ENCODE assay signal across 16 cellular contexts in the genomic region with DNA sequence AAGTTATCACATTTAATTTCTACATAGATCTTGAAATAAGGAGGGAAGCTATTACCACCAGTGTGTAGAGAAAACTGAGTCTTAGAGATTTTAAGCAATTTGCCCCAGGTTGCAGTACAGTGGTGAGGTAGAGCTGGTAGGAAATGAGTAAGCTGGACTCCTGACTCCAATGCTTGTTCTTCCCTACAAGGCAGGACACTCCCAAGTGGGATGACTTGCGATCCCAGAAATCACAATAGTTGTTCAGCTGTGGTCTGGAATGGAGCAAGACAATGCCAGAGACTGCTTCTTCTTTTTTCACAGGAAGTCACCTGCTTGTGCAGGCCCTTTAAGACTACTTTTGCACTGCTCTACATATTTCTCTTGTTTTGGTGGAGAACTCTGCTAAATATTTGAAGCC.
A peak's percentile ranks its signal among the peaks of the same experiment; 100 is the strongest.
DNase-seq lines count a peak whose midpoint lies in the region; ATAC-seq and TF ChIP-seq lines count a peak whose summit lies in the region.
"Had no signal": no experiment of that assay in that cellular context is flagged by ENCODE, and none has a peak within 500 bp of the region (broad histone marks: within the 10 kb centered on the region; RNA-seq: fewer than 3 reads in every experiment).

No MANE protein-coding gene starts in this region.

- H3K9me3 Mint-ChIP-seq in nephron (peaks cover 15% of the 10 kb centered on the region), mesothelial cell of epicardium (peaks cover 11% of the 10 kb centered on the region)

- DNase-seq in AG20443 (ENCODE audit: low spot score), result peak; percentile 11
- DNase-seq in RWPE1 (ENCODE audit: low spot score), result peak; percentile 13
- DNase-seq in epithelial cell of prostate (ENCODE audit: low read depth, low spot score), result no peak
- no peak for DNase-seq in NCI-H748 treated with DMSO at 0.1 percent for 48 hours (lab: John Stamatoyannopoulos, UW)
- DNase-seq in kidney glomerular epithelial cell (lab: John Stamatoyannopoulos, UW), result no peak
- DNase-seq in mesothelial cell of epicardium (ENCODE audit: low spot score in 2 of 2, unreplicated experiment in 2 of 2), result no peak
- DNase-seq: COR-L47, DMS153, NCI-H1092 treated with DMSO at 0.1 percent for 48 hours, NCI-H1694 treated with DMSO at 0.1 percent for 48 hours, NCI-H446 treated with DMSO at 0.1 percent for 48 hours, NCI-H774, SIG-M5 had no signal

- TF ChIP-seq CTCF in RWPE1 (conservative IDR thresholded peaks at IDR 0.05; ENCODE audit: low read depth) (no peak), nephron (IDR thresholded peaks at IDR 0.05; ENCODE audit: unreplicated experiment in 3 of 3) (no peak), mesothelial cell of epicardium (IDR thresholded peaks at IDR 0.05; ENCODE audit: unreplicated experiment) (no peak)

- no peak for ATAC-seq in HG02973 (IDR thresholded peaks at IDR 0.05; ENCODE audit: unreplicated experiment)

- H3K27ac ChIP-seq in RWPE1, result no peak overlapping the region
- H3K27ac ChIP-seq in epithelial cell of prostate, result peak overlapping the region; percentile 61

- H3K4me3 Mint-ChIP-seq in nephron (no peak overlapping the region), mesothelial cell of epicardium (no peak overlapping the region)
- H3K4me3 Mint-ChIP-seq: CD14-positive monocyte had no signal

- H3K27me3 Mint-ChIP-seq in nephron (ENCODE audit: low read depth) (no peaks in the 10 kb centered on the region), mesothelial cell of epicardium (ENCODE audit: low read depth) (no peaks in the 10 kb centered on the region)

- CTCF ChIA-PET in RWPE1 (lab: Yijun Ruan, JAX), result interaction anchor here (0.6 kb wide), 1 partner anchor 12 kb away, joined by 4 read pairs; no protein-coding TSS in a partner anchor

- H3K4me1 Mint-ChIP-seq in nephron (peaks cover 37% of the 10 kb centered on the region), mesothelial cell of epicardium (peaks cover 23% of the 10 kb centered on the region)
- H3K4me1 Mint-ChIP-seq: CD14-positive monocyte had no signal

- H3K36me3 Mint-ChIP-seq in nephron (ENCODE audit: low read depth) (peaks cover 7% of the 10 kb centered on the region), mesothelial cell of epicardium (peaks cover 10% of the 10 kb centered on the region)
- H3K36me3 Mint-ChIP-seq: CD14-positive monocyte had no signal

- H3K27ac Mint-ChIP-seq in nephron (peak overlapping the region in 2 of 3 experiments; percentile 29 to 71), mesothelial cell of epicardium (no peak overlapping the region)

- POLR2A ChIA-PET in RWPE1 (lab: Yijun Ruan, JAX; ENCODE audit: low non-redundant PET), result no interaction called here

Comparison
In these comparisons a context has a peak if more than half of its experiments do, and no peak if none do; other contexts are left out.
1. DNase-seq: peak in AG20443 (single experiment) and RWPE1 (single experiment); none in epithelial cell of prostate (single experiment), NCI-H748 treated with DMSO at 0.1 percent for 48 hours (single experiment), kidney glomerular epithelial cell (single experiment) and mesothelial cell of epicardium (0 of 2).